ENCODE assay signal across 27 cellular contexts in genomic region chr17:61234102-61234750, GRCh38.
DNase-seq lines count a peak whose midpoint lies in the region; ATAC-seq and TF ChIP-seq lines count a peak whose summit lies in the region.
"Had no signal": no experiment of that assay in that cellular context is flagged by ENCODE, and none has a peak within 500 bp of the region (broad histone marks: within the 10 kb centered on the region; RNA-seq: fewer than 3 reads in every experiment).

No MANE protein-coding gene starts in this region.

- no peak overlapping the region for H3K4me3 Mint-ChIP-seq in endodermal cell
- H3K4me3 Mint-ChIP-seq: activated CD4-positive, alpha-beta T cell treated with anti-CD3 and anti-CD28 coated beads for 36 hours; activated CD8-positive, alpha-beta T cell treated with anti-CD3 and anti-CD28 coated beads, Interleukin-2, amount 10 ng/mL, durations not matched to agents 7 days and 5 days; activated naive CD4-positive, alpha-beta T cell treated with anti-CD3 and anti-CD28 coated beads, Interleukin-2, amount 50 U/mL, for 24 hours; activated T-helper 17 cell treated with anti-CD3 and anti-CD28 coated beads, Interleukin-2, amount 50 U/mL, for 72 hours; CD8-positive, alpha-beta memory T cell; naive B cell had no signal

- intact Hi-C loops in thyroid gland (cut with DNase I), result no loop called here
- intact Hi-C loops in posterior vena cava (cut with DNase I), result no loop called here

- H3K4me1 ChIP-seq in endodermal cell (ENCODE audit: control insufficient read depth, insufficient read depth, low read length) (peaks cover 15% of the 10 kb centered on the region), thyroid gland (peaks cover 31 to 43% of the 10 kb centered on the region in 2 donors)

- no peak overlapping the region for H3K27ac Mint-ChIP-seq in endodermal cell
- H3K27ac Mint-ChIP-seq: activated CD4-positive, alpha-beta T cell treated with anti-CD3 and anti-CD28 coated beads for 36 hours; activated CD8-positive, alpha-beta T cell treated with anti-CD3 and anti-CD28 coated beads, Interleukin-2, amount 10 ng/mL, durations not matched to agents 7 days and 5 days; activated naive CD4-positive, alpha-beta T cell treated with anti-CD3 and anti-CD28 coated beads, Interleukin-2, amount 50 U/mL, for 24 hours; activated T-helper 17 cell treated with anti-CD3 and anti-CD28 coated beads, Interleukin-2, amount 50 U/mL, for 72 hours had no signal

- no peak overlapping the region for H3K4me3 ChIP-seq in endodermal cell (ENCODE audit: low read length)
- no peak overlapping the region for H3K4me3 ChIP-seq in thyroid gland (replicated peaks in 1 of 3)
- H3K4me3 ChIP-seq: heart right ventricle, transverse colon had no signal

- no peaks in the 10 kb centered on the region for H3K36me3 ChIP-seq in endodermal cell (ENCODE audit: control insufficient read depth, insufficient read depth, low read length)
- no peaks in the 10 kb centered on the region for H3K36me3 ChIP-seq in thyroid gland
- H3K36me3 ChIP-seq: BE2C, brain microvascular endothelial cell, heart right ventricle, transverse colon had no signal

- H3K9me3 Mint-ChIP-seq in endodermal cell, result no peaks in the 10 kb centered on the region
- H3K9me3 Mint-ChIP-seq: activated naive CD4-positive, alpha-beta T cell treated with anti-CD3 and anti-CD28 coated beads, Interleukin-2, amount 50 U/mL, for 24 hours; activated T-helper 17 cell treated with anti-CD3 and anti-CD28 coated beads, Interleukin-2, amount 50 U/mL, for 72 hours; CD8-positive, alpha-beta memory T cell had no signal

- no peak overlapping the region for H3K9ac ChIP-seq in endodermal cell (ENCODE audit: extremely low read depth, low read length, poor library complexity, severe bottlenecking)

- peaks cover 3% of the 10 kb centered on the region for H3K36me3 Mint-ChIP-seq in endodermal cell (ENCODE audit: low read depth)

- 81 to 86% methylated on average over 1 of the region's 1 CpG for WGBS in endodermal cell (ENCODE audit: insufficient coverage in 1 of 2, insufficient read length in 1 of 2), 2 experiments
- 100% methylated on average over 1 of the region's 1 CpG for WGBS in thyroid gland, 2 donors

- peaks cover 38% of the 10 kb centered on the region for H3K4me1 Mint-ChIP-seq in endodermal cell

- TF ChIP-seq CTCF in endodermal cell (conservative IDR thresholded peaks at IDR 0.05), result no peak
- TF ChIP-seq CTCF in thyroid gland (IDR thresholded peaks at IDR 0.05), result no peak

- no peak for ATAC-seq in GM19324 (IDR thresholded peaks at IDR 0.05; ENCODE audit: low FRiP score, unreplicated experiment)
- ATAC-seq: activated CD4-positive, alpha-beta T cell treated with anti-CD3 and anti-CD28 coated beads for 36 hours; activated CD8-positive, alpha-beta T cell treated with anti-CD3 and anti-CD28 coated beads, Interleukin-2, amount 10 ng/mL, durations not matched to agents 7 days and 5 days; activated T-helper 17 cell treated with anti-CD3 and anti-CD28 coated beads, Interleukin-2, amount 50 U/mL, for 72 hours; heart right ventricle; left ventricle myocardium superior; SK-N-SH treated with all-trans-retinoic acid at 6 μM for 48 hours had no signal

- peaks cover 6% of the 10 kb centered on the region for H3K9me3 ChIP-seq in endodermal cell (ENCODE audit: control insufficient read depth, low read length)
- H3K9me3 ChIP-seq in thyroid gland, result no peaks in the 10 kb centered on the region

- DNase-seq in SKM-1 treated with dmso at 0.1 percent for 144 hours (lab: John Stamatoyannopoulos, UW; ENCODE audit: unreplicated experiment), result peak; percentile 31
- no peak for DNase-seq in SKM-1 (lab: John Stamatoyannopoulos, UW; ENCODE audit: unreplicated experiment)
- peak; percentile 43 for DNase-seq in MV-4-11 (lab: John Stamatoyannopoulos, UW)
- peak; percentile 72 for DNase-seq in endodermal cell
- no peak for DNase-seq in thyroid gland
- DNase-seq in activated CD4-positive, alpha-beta T cell treated with anti-CD3 and anti-CD28 coated beads for 4 hours, result no peak
- no peak for DNase-seq in posterior vena cava (ENCODE audit: low spot score)
- DNase-seq: ACHN; activated CD4-positive, alpha-beta T cell treated with anti-CD3 and anti-CD28 coated beads for 36 hours; activated CD8-positive, alpha-beta T cell treated with anti-CD3 and anti-CD28 coated beads, Interleukin-2, amount 10 ng/mL, durations not matched to agents 7 days and 5 days; amygdala; BE2C; brain microvascular endothelial cell; CD8-positive, alpha-beta memory T cell; heart right ventricle; kidney; left ventricle myocardium superior; naive B cell; NCI-H1092; NCI-H187; nucleus accumbens; stimulated activated CD4-positive, alpha-beta T cell treated with anti-CD3 and anti-CD28 coated beads, Interleukin-4, amount 100 ng/mL, for 24 hours; transverse colon had no signal

- H3K27me3 ChIP-seq in endodermal cell (ENCODE audit: control insufficient read depth, insufficient read depth, low read length, poor library complexity, severe bottlenecking) (peaks cover 35% of the 10 kb centered on the region), thyroid gland (no peaks in the 10 kb centered on the region)
- H3K27me3 ChIP-seq: BE2C, brain microvascular endothelial cell, heart right ventricle, transverse colon had no signal

- peaks cover 48% of the 10 kb centered on the region for H3K27me3 Mint-ChIP-seq in endodermal cell (ENCODE audit: insufficient read depth)
- H3K27me3 Mint-ChIP-seq: activated CD4-positive, alpha-beta T cell treated with anti-CD3 and anti-CD28 coated beads for 36 hours; activated naive CD4-positive, alpha-beta T cell treated with anti-CD3 and anti-CD28 coated beads, Interleukin-2, amount 50 U/mL, for 24 hours; activated T-helper 17 cell treated with anti-CD3 and anti-CD28 coated beads, Interleukin-2, amount 50 U/mL, for 72 hours; CD8-positive, alpha-beta memory T cell; naive B cell had no signal

- no peak for TF ChIP-seq POLR2A in thyroid gland (IDR thresholded peaks at IDR 0.05)

- H3K27ac ChIP-seq in endodermal cell (ENCODE audit: low read depth, low read length) (no peak overlapping the region), thyroid gland (peak overlapping the region; percentile 70 to 89 (median 85))

Comparison
In these comparisons a context has a peak if more than half of its experiments do, and no peak if none do; other contexts are left out.
1. DNase-seq: peak in SKM-1 treated with dmso at 0.1 percent for 144 hours (single experiment), MV-4-11 (single experiment) and endodermal cell (single experiment); none in SKM-1 (single experiment), thyroid gland (0 of 2), activated CD4-positive, alpha-beta T cell treated with anti-CD3 and anti-CD28 coated beads for 4 hours (0 of 2) and posterior vena cava (single experiment).